In genomic region chr16:87808108-87808507, GRCh38 we compare ENCODE assay signal across 22 cellular contexts. TPM values are rescaled to one million over a fixed set of nuclear protein-coding genes. Genes with fewer than 3 reads are reported as not detected.
DNase-seq lines count a peak whose midpoint lies in the region; ATAC-seq, FAIRE-seq and TF ChIP-seq lines count a peak whose summit lies in the region.
"Had no signal": no experiment of that assay in that cellular context is flagged by ENCODE, and none has a peak within 500 bp of the region (broad histone marks: within the 10 kb centered on the region; RNA-seq: fewer than 3 reads in every experiment).

No MANE protein-coding gene starts in this region.

- H3K4me3 ChIP-seq in BLaER1 (no peak overlapping the region), DND-41 (ENCODE audit: low read depth in 1 of 2, low read length in 2 of 2) (no peak overlapping the region), SU-DHL-6 (ENCODE audit: insufficient read depth, low read length, poor library complexity, severe bottlenecking) (peak overlapping the region; percentile 22), keratinocyte (ENCODE audit: control insufficient read depth in 2 of 3, extremely low read depth in 1 of 3, insufficient read depth in 2 of 3, low read depth in 1 of 3, low read length in 3 of 3) (no peak overlapping the region)
- H3K4me3 ChIP-seq: prostate gland, tibial nerve had no signal

- H3K36me3 ChIP-seq in BLaER1 (no peaks in the 10 kb centered on the region), DND-41 (ENCODE audit: insufficient read depth, low read length) (no peaks in the 10 kb centered on the region), SU-DHL-6 (ENCODE audit: low read length) (no peaks in the 10 kb centered on the region; the same call in 1 of the 2 replicates), keratinocyte (ENCODE audit: control insufficient read depth in 2 of 2, extremely low read depth in 1 of 2, insufficient read depth in 2 of 2, low read length in 2 of 2) (no peaks in the 10 kb centered on the region)
- H3K36me3 ChIP-seq: prostate gland, tibial nerve had no signal

- H3K79me2 ChIP-seq in DND-41 (ENCODE audit: insufficient read depth, low read length) (peaks cover 7% of the 10 kb centered on the region), SU-DHL-6 (ENCODE audit: insufficient read depth, low read length) (peaks cover 49% of the 10 kb centered on the region), keratinocyte (ENCODE audit: control insufficient read depth, insufficient read depth, low read length) (no peaks in the 10 kb centered on the region)

- H3K4me1 ChIP-seq in BLaER1 (peaks cover 98% of the 10 kb centered on the region), DND-41 (ENCODE audit: insufficient read depth, low read length) (peaks cover 64% of the 10 kb centered on the region), keratinocyte (ENCODE audit: control insufficient read depth, extremely low read depth, insufficient read depth, low read length) (peaks cover 45% of the 10 kb centered on the region)
- H3K4me1 ChIP-seq: prostate gland had no signal

- no peaks in the 10 kb centered on the region for H3K27me3 ChIP-seq in BLaER1
- no peaks in the 10 kb centered on the region for H3K27me3 ChIP-seq in DND-41 (ENCODE audit: insufficient read depth, low read length, poor library complexity)
- no peaks in the 10 kb centered on the region for H3K27me3 ChIP-seq in SU-DHL-6 (ENCODE audit: low read length)
- H3K27me3 ChIP-seq in keratinocyte (ENCODE audit: control insufficient read depth, extremely low read depth, insufficient read depth, low read length) = no peaks in the 10 kb centered on the region

- peak overlapping the region; percentile 97 for H3K27ac ChIP-seq in BLaER1
- peak overlapping the region; percentile 100 for H3K27ac ChIP-seq in DND-41 (ENCODE audit: low read length)
- H3K27ac ChIP-seq in SU-DHL-6 (ENCODE audit: low read depth, low read length) = peak overlapping the region; percentile 99
- peak overlapping the region; percentile 96 for H3K27ac ChIP-seq in keratinocyte (ENCODE audit: control insufficient read depth, insufficient read depth, low read length)
- H3K27ac ChIP-seq: prostate gland, tibial nerve had no signal

- H3K9me1 ChIP-seq in keratinocyte (ENCODE audit: control insufficient read depth, extremely low read depth, insufficient read depth, low read length) = no peaks in the 10 kb centered on the region

- FAIRE-seq in keratinocyte (lab: Jason Lieb, UNC) = no peak
- FAIRE-seq: TTC549 had no signal

- dilution Hi-C loops in keratinocyte (cut with MboI; ENCODE audit: extremely low pct_ligation_motif_present, low sequenced_read_pairs) = no loop called here

- H3K9me3 ChIP-seq in BLaER1 = no peaks in the 10 kb centered on the region
- no peaks in the 10 kb centered on the region for H3K9me3 ChIP-seq in DND-41 (ENCODE audit: insufficient read depth, low read length, severe bottlenecking)
- no peaks in the 10 kb centered on the region for H3K9me3 ChIP-seq in SU-DHL-6 (ENCODE audit: insufficient read depth, low read length)
- no peaks in the 10 kb centered on the region for H3K9me3 ChIP-seq in keratinocyte (ENCODE audit: control insufficient read depth, low read depth, low read length)
- H3K9me3 ChIP-seq: prostate gland had no signal

- no peak for ATAC-seq in DND-41 (ENCODE audit: insufficient read depth, low read depth)

- H4K20me1 ChIP-seq in BLaER1 = no peaks in the 10 kb centered on the region
- no peaks in the 10 kb centered on the region for H4K20me1 ChIP-seq in DND-41 (ENCODE audit: insufficient read depth, low read length)
- H4K20me1 ChIP-seq in SU-DHL-6 (ENCODE audit: low read depth, low read length) = no peaks in the 10 kb centered on the region
- H4K20me1 ChIP-seq in keratinocyte (ENCODE audit: control insufficient read depth, extremely low read depth, insufficient read depth, low read length) = no peaks in the 10 kb centered on the region

- no peaks in the 10 kb centered on the region for H3K9me2 ChIP-seq in SU-DHL-6 (replicated peaks; ENCODE audit: insufficient read depth, low read length)

- no peak overlapping the region for H2AFZ ChIP-seq in DND-41 (ENCODE audit: low read depth, low read length)
- H2AFZ ChIP-seq in SU-DHL-6 (ENCODE audit: low read depth, low read length, severe bottlenecking) = no peak overlapping the region
- no peak overlapping the region for H2AFZ ChIP-seq in keratinocyte (ENCODE audit: control insufficient read depth, low read length)

- TF ChIP-seq CTCF in DND-41 (IDR thresholded peaks at IDR 0.05; ENCODE audit: borderline replicate concordance, extremely low read depth, low read length, poor library complexity, severe bottlenecking) (no peak), SU-DHL-6 (IDR thresholded peaks at IDR 0.05; ENCODE audit: insufficient read depth, low read length, poor library complexity, severe bottlenecking) (no peak), keratinocyte (optimal IDR thresholded peaks at IDR 0.05 in 1 of 3, IDR thresholded peaks at IDR 0.05 in 1 of 3, conservative IDR thresholded peaks at IDR 0.05 in 1 of 3; ENCODE audit: extremely low read depth in 1 of 3, insufficient read depth in 2 of 3, low read length in 3 of 3) (no peak)

- H3K9ac ChIP-seq in BLaER1 (no peak overlapping the region), DND-41 (ENCODE audit: low read depth, low read length) (peak overlapping the region; percentile 79; the same call in 1 of the 2 replicates), SU-DHL-6 (ENCODE audit: low read length) (peak overlapping the region; percentile 68), keratinocyte (ENCODE audit: control insufficient read depth, extremely low read depth, insufficient read depth, low read length) (peak overlapping the region; percentile 84)

- DNase-seq in DND-41 (no peak), keratinocyte (ENCODE audit: low read depth, low spot score) (no peak), NCI-H146 (lab: John Stamatoyannopoulos, UW) (no peak), SK-N-DZ (ENCODE audit: low spot score) (no peak), ureter (ENCODE audit: low spot score) (no peak)
- DNase-seq: activated CD4-positive, alpha-beta T cell treated with anti-CD3 and anti-CD28 coated beads, Interleukin-2, amount 10 ng/mL, durations not matched to agents 24 days and 14 days; activated CD8-positive, alpha-beta memory T cell treated with anti-CD3 and anti-CD28 coated beads, Interleukin-2, amount 50 U/mL, for 4 hours; AML-193; anterior cingulate cortex; foreskin melanocyte; H9; NCI-H1092 treated with DMSO at 0.1 percent for 48 hours; NCI-H2029 treated with DMSO at 0.1 percent for 48 hours; NCI-H446 treated with DMSO at 0.1 percent for 48 hours; RPMI8226; stimulated activated naive CD4-positive, alpha-beta T cell; SW 1271 had no signal

- H3K4me2 ChIP-seq in BLaER1 = peak overlapping the region; percentile 94
- no peak overlapping the region for H3K4me2 ChIP-seq in DND-41 (ENCODE audit: insufficient read depth, low read length)
- H3K4me2 ChIP-seq in SU-DHL-6 (ENCODE audit: low read depth, low read length, poor library complexity, severe bottlenecking) = peak overlapping the region; percentile 92
- H3K4me2 ChIP-seq in keratinocyte (ENCODE audit: control insufficient read depth, extremely low read depth, insufficient read depth, low read depth, low read length) = no peak overlapping the region

- H3F3A ChIP-seq in SU-DHL-6 (ENCODE audit: insufficient read depth) = peaks cover 62% of the 10 kb centered on the region

RNA-seq across cellular contexts. Expression of gene KLHDC4, which starts 42.3 kb away (rescaled TPM):
- 13.4 to 15.3 TPM (median 13.4 TPM) in 3 replicates for polyA plus RNA-seq in keratinocyte
- 16.2 TPM for polyA plus RNA-seq in keratinocyte (2011; ENCODE audit: low read depth)
- 7.9 and 14.6 TPM in 2 replicates for polyA plus RNA-seq in keratinocyte (2011; cell fraction: cytosol; rRNA removed)
- polyA plus RNA-seq in keratinocyte (2011; cell fraction: nucleus; rRNA removed) = 37.2 and 42.7 TPM in 2 replicates
- 16.2 and 18.9 TPM in 2 replicates for polyA plus RNA-seq in keratinocyte (2012; ENCODE audit: low replicate concordance)
- 8.5 to 12.7 TPM (median 11.3 TPM) in 3 replicates for polyA minus RNA-seq in keratinocyte
- 15.3 TPM for polyA minus RNA-seq in keratinocyte (2011; cell fraction: cytosol; rRNA and poly(A)+ RNA removed)
- polyA minus RNA-seq in keratinocyte (2011; cell fraction: nucleus; rRNA and poly(A)+ RNA removed) = 15.2 and 22.3 TPM in 2 replicates
- polyA plus RNA-seq in SK-N-DZ (2014; cell fraction: cytosol; rRNA removed) = 35.1 and 37.8 TPM in 2 replicates
- polyA plus RNA-seq in SK-N-DZ (2014; cell fraction: nucleus; rRNA removed) = 67.0 and 92.0 TPM in 2 replicates
- 63.2 TPM for total RNA-seq in ureter

Comparison
In these comparisons a context has a peak if more than half of its experiments do, and no peak if none do; other contexts are left out.
1. H3K4me2 ChIP-seq: peak in BLaER1 (single experiment) and SU-DHL-6 (single experiment); none in DND-41 (single experiment) and keratinocyte (single experiment).
2. Peak in every context shown above with its lines, with median percentiles within 50 percentile points of each other: H3K27ac ChIP-seq.